ENCODE assay signal across 9 cellular contexts in genomic region chr4:9796641-9797040, GRCh38. TPM values are rescaled to one million over a fixed set of nuclear protein-coding genes. Genes with fewer than 3 reads are reported as not detected.
"Had no signal": no experiment of that assay in that cellular context is flagged by ENCODE, and none has a peak within 500 bp of the region (broad histone marks: within the 10 kb centered on the region; RNA-seq: fewer than 3 reads in every experiment).

No MANE protein-coding gene starts in this region.

RNA-seq across cellular contexts. Expression of gene DRD5, which starts 15.2 kb away (rescaled TPM):
- total RNA-seq: HepG2, HT1080, IMR-90, NCI-H460, PC-9, Peyer's patch, Right ventricle myocardium inferior, RPMI7951, SJCRH30 had no signal
